ENCODE assay signal across 14 cellular contexts in the genomic region with DNA sequence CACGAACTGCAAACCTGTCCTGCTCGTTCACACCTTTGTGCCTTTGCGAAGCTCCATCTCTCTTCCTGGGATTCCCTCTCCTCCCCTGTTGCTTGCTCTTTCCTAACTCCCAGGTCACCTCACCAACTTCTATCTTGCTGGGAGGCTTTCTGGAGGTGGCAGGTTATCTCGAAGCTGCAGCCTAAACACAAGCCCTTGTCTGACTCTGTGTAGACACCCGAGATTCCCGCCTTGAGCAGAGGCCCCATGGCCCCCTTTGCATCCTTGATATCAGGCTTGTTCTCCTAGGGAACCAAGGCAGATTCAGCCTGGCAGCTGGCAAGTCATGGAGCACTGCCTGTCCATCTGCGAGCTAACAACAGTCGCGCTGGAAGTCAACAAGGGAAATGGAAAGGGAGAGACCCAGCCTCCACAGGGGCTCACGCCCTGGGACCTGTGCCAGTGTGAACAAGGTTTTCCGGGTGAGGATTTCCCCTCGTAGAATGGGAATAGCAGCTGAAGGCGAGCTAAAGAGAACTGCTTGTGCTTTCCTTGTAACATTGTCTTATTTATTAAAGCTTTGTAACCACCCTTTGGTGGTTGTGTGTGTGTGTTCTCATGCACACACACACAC.
DNase-seq lines count a peak whose midpoint lies in the region; ATAC-seq and TF ChIP-seq lines count a peak whose summit lies in the region.
"Had no signal": no experiment of that assay in that cellular context is flagged by ENCODE, and none has a peak within 500 bp of the region (broad histone marks: within the 10 kb centered on the region; RNA-seq: fewer than 3 reads in every experiment).

No MANE protein-coding gene starts in this region.

- no peak overlapping the region for H3K4me3 Mint-ChIP-seq in dendritic cell treated with granulocyte-macrophage colony-stimulating factor and Interleukin-4, amounts not matched to agents 40 ng/mL and 50 ng/mL, for 4 days
- H3K4me3 Mint-ChIP-seq in nephron progenitor cell, result no peak overlapping the region
- H3K4me3 Mint-ChIP-seq: activated naive CD4-positive, alpha-beta T cell treated with anti-CD3 and anti-CD28 coated beads, Interleukin-2, amount 10 ng/mL, durations not matched to agents 7 days and 5 days; stimulated activated naive B cell treated with anti-CD40 and anti-IgM and Interleukin-4, amounts not matched to agents 10 μg/mL and 1 μg/mL and 100 μg/mL, for 72 hours had no signal

- peaks cover 87% of the 10 kb centered on the region for H3K4me1 Mint-ChIP-seq in dendritic cell treated with granulocyte-macrophage colony-stimulating factor and Interleukin-4, amounts not matched to agents 40 ng/mL and 50 ng/mL, for 4 days (ENCODE audit: low read depth)
- H3K4me1 Mint-ChIP-seq in nephron progenitor cell, result peaks cover 49% of the 10 kb centered on the region

- ATAC-seq in mucosa of descending colon, result peak; percentile 76
- ATAC-seq: stimulated activated naive B cell treated with anti-CD40 and anti-IgM and Interleukin-4, amounts not matched to agents 10 μg/mL and 1 μg/mL and 100 μg/mL, for 72 hours had no signal

- H3K4me1 ChIP-seq in mucosa of descending colon (ENCODE audit: low read depth), result peaks cover 49% of the 10 kb centered on the region

- DNase-seq in DMS 273 (lab: John Stamatoyannopoulos, UW; ENCODE audit: unreplicated experiment), result peak; percentile 94
- DNase-seq in NCI-H2107 (lab: John Stamatoyannopoulos, UW), result peak; percentile 35
- peak; percentile 84 to 86 (median 86) for DNase-seq in mucosa of descending colon
- no peak for DNase-seq in G401 (ENCODE audit: low spot score)
- no peak for DNase-seq in retina
- DNase-seq in nephron progenitor cell, result no peak
- no peak for DNase-seq in nucleus accumbens (lab: John Stamatoyannopoulos, UW)
- DNase-seq: activated naive CD4-positive, alpha-beta T cell treated with anti-CD3 and anti-CD28 coated beads, Interleukin-2, amount 10 ng/mL, durations not matched to agents 7 days and 5 days; caudate nucleus; DMS79; stimulated activated CD4-positive, alpha-beta T cell treated with anti-CD3 and anti-CD28 coated beads, Interleukin-4, amount 100 ng/mL, for 4 hours; stimulated activated naive B cell treated with anti-CD40 and anti-IgM and Interleukin-4, amounts not matched to agents 10 μg/mL and 1 μg/mL and 100 μg/mL, for 72 hours had no signal

- H3K4me3 ChIP-seq in mucosa of descending colon, result no peak overlapping the region
- H3K4me3 ChIP-seq: prostate gland had no signal

- no peaks in the 10 kb centered on the region for H3K36me3 Mint-ChIP-seq in dendritic cell treated with granulocyte-macrophage colony-stimulating factor and Interleukin-4, amounts not matched to agents 40 ng/mL and 50 ng/mL, for 4 days (ENCODE audit: low read depth)
- no peaks in the 10 kb centered on the region for H3K36me3 Mint-ChIP-seq in nephron progenitor cell (ENCODE audit: low read depth)

- H3K9me3 Mint-ChIP-seq in dendritic cell treated with granulocyte-macrophage colony-stimulating factor and Interleukin-4, amounts not matched to agents 40 ng/mL and 50 ng/mL, for 4 days, result peaks cover 7% of the 10 kb centered on the region
- H3K9me3 Mint-ChIP-seq in nephron progenitor cell, result no peaks in the 10 kb centered on the region
- H3K9me3 Mint-ChIP-seq: stimulated activated naive B cell treated with anti-CD40 and anti-IgM and Interleukin-4, amounts not matched to agents 10 μg/mL and 1 μg/mL and 100 μg/mL, for 72 hours had no signal

- in situ Hi-C loops in G401 (cut with HindIII; ENCODE audit: low sequenced_read_pairs), result no loop called here

- peak overlapping the region; percentile 48 for H3K27ac Mint-ChIP-seq in dendritic cell treated with granulocyte-macrophage colony-stimulating factor and Interleukin-4, amounts not matched to agents 40 ng/mL and 50 ng/mL, for 4 days
- no peak overlapping the region for H3K27ac Mint-ChIP-seq in nephron progenitor cell
- H3K27ac Mint-ChIP-seq: activated naive CD4-positive, alpha-beta T cell treated with anti-CD3 and anti-CD28 coated beads, Interleukin-2, amount 10 ng/mL, durations not matched to agents 7 days and 5 days; stimulated activated naive B cell treated with anti-CD40 and anti-IgM and Interleukin-4, amounts not matched to agents 10 μg/mL and 1 μg/mL and 100 μg/mL, for 72 hours had no signal

- no peaks in the 10 kb centered on the region for H3K36me3 ChIP-seq in mucosa of descending colon (ENCODE audit: low read depth)
- H3K36me3 ChIP-seq: prostate gland had no signal

- no peak for TF ChIP-seq CTCF in mucosa of descending colon (IDR thresholded peaks at IDR 0.05)
- no peak for TF ChIP-seq CTCF in nephron progenitor cell (IDR thresholded peaks at IDR 0.05)

- H3K9me3 ChIP-seq in mucosa of descending colon, result no peaks in the 10 kb centered on the region
- H3K9me3 ChIP-seq: prostate gland had no signal

- intact Hi-C loops in dendritic cell treated with granulocyte-macrophage colony-stimulating factor and Interleukin-4, amounts not matched to agents 40 ng/mL and 50 ng/mL, for 4 days (cut with micrococcal nuclease), result no loop called here
- intact Hi-C loops in mucosa of descending colon (cut with DNase I, micrococcal nuclease), result no loop called here

- no peaks in the 10 kb centered on the region for H3K27me3 Mint-ChIP-seq in dendritic cell treated with granulocyte-macrophage colony-stimulating factor and Interleukin-4, amounts not matched to agents 40 ng/mL and 50 ng/mL, for 4 days
- H3K27me3 Mint-ChIP-seq in nephron progenitor cell (ENCODE audit: low read depth, poor library complexity), result no peaks in the 10 kb centered on the region
- H3K27me3 Mint-ChIP-seq: stimulated activated naive B cell treated with anti-CD40 and anti-IgM and Interleukin-4, amounts not matched to agents 10 μg/mL and 1 μg/mL and 100 μg/mL, for 72 hours had no signal

Comparison
In these comparisons a context has a peak if more than half of its experiments do, and no peak if none do; other contexts are left out.
1. DNase-seq: peak in DMS 273 (single experiment), NCI-H2107 (single experiment) and mucosa of descending colon (3 of 3); none in G401 (single experiment), retina (single experiment), nephron progenitor cell (single experiment) and nucleus accumbens (0 of 56).